ENCODE assay signal across 1 cellular context in genomic region chr1:193539731-193540459, GRCh38.
TF ChIP-seq lines count a peak whose summit lies in the region.

No MANE protein-coding gene starts in this region.

TF ChIP-seq in H1, 55 proteins besides CTCF, POLR2A, EP300 and RAD21 (continued from another document):
- TF ChIP-seq ATF2 (IDR thresholded peaks at IDR 0.05; ENCODE audit: low read length): no peak
- TF ChIP-seq CHD7 (IDR thresholded peaks at IDR 0.05; ENCODE audit: insufficient replicate concordance, low read length): no peak
- no peak for TF ChIP-seq NANOG (IDR thresholded peaks at IDR 0.05; ENCODE audit: insufficient read depth, low read depth, low read length, poor library complexity, severe bottlenecking)
- TF ChIP-seq YY1 (IDR thresholded peaks at IDR 0.05; ENCODE audit: low read depth, low read length): no peak
- TF ChIP-seq ASH2L (IDR thresholded peaks at IDR 0.05; ENCODE audit: low read length): no peak
